In the genomic region with DNA sequence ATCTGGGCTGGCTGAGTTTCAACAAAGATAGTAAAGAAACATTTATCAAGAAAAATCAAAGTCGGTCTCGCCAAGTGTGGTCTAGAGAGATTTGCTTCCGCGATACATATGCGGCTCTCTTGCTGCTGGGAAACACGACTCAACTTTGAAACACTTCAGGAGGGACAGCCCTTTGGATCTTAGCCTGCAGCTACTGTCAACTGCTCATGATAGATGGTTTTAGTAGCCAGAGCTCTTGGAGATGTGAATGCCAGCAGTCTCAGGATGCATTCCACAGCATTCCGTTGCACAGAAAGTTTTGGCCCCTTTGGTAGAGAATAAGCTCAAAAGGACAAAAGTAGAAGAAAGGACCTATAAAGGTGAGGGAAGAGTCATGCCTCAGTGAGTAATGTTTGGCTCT, we compare ENCODE assay signal across 20 cellular contexts.
A peak's percentile ranks its signal among the peaks of the same experiment; 100 is the strongest.
DNase-seq lines count a peak whose midpoint lies in the region; ATAC-seq and TF ChIP-seq lines count a peak whose summit lies in the region.
"Had no signal": no experiment of that assay in that cellular context is flagged by ENCODE, and none has a peak within 500 bp of the region (broad histone marks: within the 10 kb centered on the region; RNA-seq: fewer than 3 reads in every experiment).

No MANE protein-coding gene starts in this region.

- H3K4me1 Mint-ChIP-seq in natural killer cell, result peaks cover 40 to 50% of the 10 kb centered on the region in 2 donors
- H3K4me1 Mint-ChIP-seq in natural killer cell treated with Interleukin-12 subunit alpha and Interleukin-12 subunit beta and Interleukin-15 and Interleukin-18, amount 100 ng/mL, for 72 hours (ENCODE audit: low read depth in 2 of 2), result peaks cover 35 to 45% of the 10 kb centered on the region in 2 donors
- no peaks in the 10 kb centered on the region for H3K4me1 Mint-ChIP-seq in HFFc6 (ENCODE audit: low read depth)

- H3K36me3 ChIP-seq in esophagus muscularis mucosa, result no peaks in the 10 kb centered on the region
- no peaks in the 10 kb centered on the region for H3K36me3 ChIP-seq in mesodermal cell (ENCODE audit: control insufficient read depth, insufficient read depth, low read length)
- no peaks in the 10 kb centered on the region for H3K36me3 ChIP-seq in esophagus squamous epithelium
- H3K36me3 ChIP-seq: BLaER1 had no signal

- DNase-seq in natural killer cell (no peak), esophagus muscularis mucosa (ENCODE audit: extremely low spot score) (peak; percentile 34), esophagus squamous epithelium (lab: John Stamatoyannopoulos, UW) (no peak), lower leg skin (ENCODE audit: low spot score in 2 of 2) (no peak), HFFc6 (no peak), Kasumi-1 (lab: John Stamatoyannopoulos, UW) (no peak)
- no peak for DNase-seq in natural killer cell treated with Interleukin-12 subunit alpha and Interleukin-12 subunit beta and Interleukin-15 and Interleukin-18, amount 100 ng/mL, for 72 hours (ENCODE audit: low spot score)
- DNase-seq: CD4-positive, alpha-beta memory T cell; DMS153; DMS79; GF-D8; H9 had no signal

- H3K4me3 ChIP-seq in esophagus muscularis mucosa (no peak overlapping the region), mesodermal cell (ENCODE audit: extremely low read depth, insufficient read depth, low read length, poor library complexity, severe bottlenecking) (no peak overlapping the region), esophagus squamous epithelium (no peak overlapping the region), lower leg skin (ENCODE audit: low read depth, poor library complexity, severe bottlenecking) (no peak overlapping the region)
- H3K4me3 ChIP-seq: A549, BLaER1 had no signal

- ATAC-seq in natural killer cell, result no peak
- ATAC-seq in natural killer cell treated with Interleukin-12 subunit alpha and Interleukin-12 subunit beta and Interleukin-15 and Interleukin-18, amount 100 ng/mL, for 72 hours, result no peak
- ATAC-seq: A549, HepG2 had no signal

- H3K4me3 Mint-ChIP-seq in natural killer cell (peak overlapping the region; percentile 2), HFFc6 (no peak overlapping the region)
- no peak overlapping the region for H3K4me3 Mint-ChIP-seq in natural killer cell treated with Interleukin-12 subunit alpha and Interleukin-12 subunit beta and Interleukin-15 and Interleukin-18, amount 100 ng/mL, for 72 hours
- H3K4me3 Mint-ChIP-seq: CD14-positive monocyte; CD4-positive, alpha-beta memory T cell; H9; IgD-negative memory B cell had no signal

- H3K4me1 ChIP-seq in esophagus muscularis mucosa (no peaks in the 10 kb centered on the region), mesodermal cell (ENCODE audit: control insufficient read depth, insufficient read depth, low read length, poor library complexity, severe bottlenecking) (peaks cover 25% of the 10 kb centered on the region), esophagus squamous epithelium (no peaks in the 10 kb centered on the region)
- H3K4me1 ChIP-seq: A549, BLaER1 had no signal

- H3K36me3 Mint-ChIP-seq in natural killer cell (peaks cover 25% of the 10 kb centered on the region), HFFc6 (ENCODE audit: low read depth) (0 out of 2 replicates have a peak, but pooled peaks cover 3% of the 10 kb centered on the region)
- H3K36me3 Mint-ChIP-seq in natural killer cell treated with Interleukin-12 subunit alpha and Interleukin-12 subunit beta and Interleukin-15 and Interleukin-18, amount 100 ng/mL, for 72 hours, result peaks cover 33% of the 10 kb centered on the region

- TF ChIP-seq POLR2A in esophagus muscularis mucosa (IDR thresholded peaks at IDR 0.05; ENCODE audit: low read depth) (no peak), esophagus squamous epithelium (IDR thresholded peaks at IDR 0.05) (no peak), lower leg skin (IDR thresholded peaks at IDR 0.05) (no peak)

- intact Hi-C loops in natural killer cell (cut with micrococcal nuclease) (no loop called here), esophagus muscularis mucosa (cut with DNase I) (no loop called here), esophagus squamous epithelium (cut with DNase I) (no loop called here), lower leg skin (cut with DNase I; ENCODE audit: low total_unique reads) (no loop called here)

- no peaks in the 10 kb centered on the region for H3K27me3 ChIP-seq in esophagus muscularis mucosa
- no peaks in the 10 kb centered on the region for H3K27me3 ChIP-seq in esophagus squamous epithelium
- H3K27me3 ChIP-seq: BLaER1 had no signal

- H3K9me3 Mint-ChIP-seq in natural killer cell, result peaks cover 10 to 16% of the 10 kb centered on the region in 2 donors
- H3K9me3 Mint-ChIP-seq in natural killer cell treated with Interleukin-12 subunit alpha and Interleukin-12 subunit beta and Interleukin-15 and Interleukin-18, amount 100 ng/mL, for 72 hours, result peaks cover 11% of the 10 kb centered on the region
- peaks cover 45% of the 10 kb centered on the region for H3K9me3 Mint-ChIP-seq in HFFc6

- TF ChIP-seq EP300 in esophagus muscularis mucosa (IDR thresholded peaks at IDR 0.05), result no peak

- H3K27ac ChIP-seq in esophagus muscularis mucosa (replicated peaks in 1 of 4) (no peak overlapping the region), mesodermal cell (ENCODE audit: low read depth, low read length, severe bottlenecking) (peak overlapping the region; percentile 68), esophagus squamous epithelium (no peak overlapping the region)
- H3K27ac ChIP-seq: 22Rv1, A549, BLaER1, HL-60 had no signal

- WGBS in esophagus muscularis mucosa, result 19% methylated on average over 7 of the region's 7 CpGs
- 72 to 74% methylated on average over 7 of the region's 7 CpGs for WGBS in mesodermal cell (ENCODE audit: insufficient coverage in 2 of 2), 2 experiments
- WGBS in esophagus squamous epithelium, 2 donors, result 55 to 62% methylated on average over 7 of the region's 7 CpGs
- WGBS in lower leg skin, 2 donors, result 44 to 58% methylated on average over 7 of the region's 7 CpGs

- H3K27me3 Mint-ChIP-seq in natural killer cell (ENCODE audit: low read depth in 2 of 2) (no peaks in the 10 kb centered on the region), HFFc6 (ENCODE audit: insufficient read depth) (no peaks in the 10 kb centered on the region)
- no peaks in the 10 kb centered on the region for H3K27me3 Mint-ChIP-seq in natural killer cell treated with Interleukin-12 subunit alpha and Interleukin-12 subunit beta and Interleukin-15 and Interleukin-18, amount 100 ng/mL, for 72 hours
- H3K27me3 Mint-ChIP-seq: CD4-positive, alpha-beta memory T cell; IgD-negative memory B cell had no signal

- no peak for TF ChIP-seq CTCF in natural killer cell (IDR thresholded peaks at IDR 0.05)
- TF ChIP-seq CTCF in esophagus muscularis mucosa (IDR thresholded peaks at IDR 0.05), result no peak
- TF ChIP-seq CTCF in esophagus squamous epithelium (IDR thresholded peaks at IDR 0.05), result no peak
- TF ChIP-seq CTCF in lower leg skin (IDR thresholded peaks at IDR 0.05), result no peak
- no peak for TF ChIP-seq CTCF in HFFc6 (IDR thresholded peaks at IDR 0.05)

- H3K27ac Mint-ChIP-seq in natural killer cell (no peak overlapping the region), HFFc6 (no peak overlapping the region)
- no peak overlapping the region for H3K27ac Mint-ChIP-seq in natural killer cell treated with Interleukin-12 subunit alpha and Interleukin-12 subunit beta and Interleukin-15 and Interleukin-18, amount 100 ng/mL, for 72 hours
- H3K27ac Mint-ChIP-seq: H9 had no signal

- H3K9me3 ChIP-seq in esophagus muscularis mucosa (peaks cover 0 to 19% (median 15%) of the 10 kb centered on the region in 4 donors), mesodermal cell (ENCODE audit: control insufficient read depth, low read length) (peaks cover 5% of the 10 kb centered on the region), esophagus squamous epithelium (peaks cover 0 to 12% (median 6%) of the 10 kb centered on the region in 3 donors)
